Comparison of ENCODE assay signal across 15 cellular contexts in the genomic region with DNA sequence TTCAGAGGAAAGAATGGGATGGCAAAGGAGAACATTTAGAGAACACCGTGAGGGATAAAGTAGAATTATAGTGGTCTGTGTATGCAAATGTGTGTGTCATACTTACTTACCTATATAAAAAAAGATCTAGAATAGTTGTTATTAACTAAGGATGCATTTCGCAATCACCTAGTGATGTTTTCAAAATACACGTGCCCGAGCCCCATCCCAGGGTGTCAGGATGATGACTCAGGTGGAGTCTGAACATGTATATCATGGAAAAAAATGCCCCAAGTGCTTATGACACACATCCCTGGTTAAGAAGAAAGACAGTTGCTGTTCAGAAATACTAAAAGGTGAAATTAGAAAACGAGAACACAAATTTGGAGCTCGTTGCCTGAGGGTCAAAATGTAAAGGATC.
DNase-seq lines count a peak whose midpoint lies in the region; ATAC-seq, FAIRE-seq and TF ChIP-seq lines count a peak whose summit lies in the region.
"Had no signal": no experiment of that assay in that cellular context is flagged by ENCODE, and none has a peak within 500 bp of the region (broad histone marks: within the 10 kb centered on the region; RNA-seq: fewer than 3 reads in every experiment).

No MANE protein-coding gene starts in this region.

- no peak for TF ChIP-seq POLR2A in gastroesophageal sphincter (IDR thresholded peaks at IDR 0.05)

- POLR2A ChIA-PET in RWPE1 (lab: Yijun Ruan, JAX; ENCODE audit: low non-redundant PET) (no interaction called here), GM10248 (lab: Yijun Ruan, JAX) (no interaction called here)

- TF ChIP-seq EP300 in gastroesophageal sphincter (IDR thresholded peaks at IDR 0.05) = no peak

- no peaks in the 10 kb centered on the region for H3K9me3 ChIP-seq in gastroesophageal sphincter
- H3K9me3 ChIP-seq: neutrophil had no signal

- no peak for ATAC-seq in gastroesophageal sphincter

- peaks cover 0 to 13% of the 10 kb centered on the region in 2 donors for H3K36me3 ChIP-seq in gastroesophageal sphincter
- H3K36me3 ChIP-seq: neutrophil had no signal

- H3K27ac ChIP-seq in RWPE1 = no peak overlapping the region
- no peak overlapping the region for H3K27ac ChIP-seq in gastroesophageal sphincter
- H3K27ac ChIP-seq: BLaER1 treated with 17β-estradiol and CSF1 and Interleukin-3, amounts not matched to agents 10 nM and 100 nM; HL-60; neutrophil had no signal

- TF ChIP-seq CTCF in RWPE1 (conservative IDR thresholded peaks at IDR 0.05; ENCODE audit: low read depth) (no peak), fibroblast of pulmonary artery (IDR thresholded peaks at IDR 0.05; ENCODE audit: low read length, missing control alignments) (no peak), gastroesophageal sphincter (IDR thresholded peaks at IDR 0.05) (no peak), GM10248 (IDR thresholded peaks at IDR 0.05; ENCODE audit: control extremely low read depth, extremely low read depth, low read depth, missing control alignments) (no peak)

- 73 to 75% methylated on average over 6 of the region's 6 CpGs for WGBS in gastroesophageal sphincter (ENCODE audit: low coverage in 1 of 2), 2 donors

- no peaks in the 10 kb centered on the region for H3K27me3 ChIP-seq in gastroesophageal sphincter
- H3K27me3 ChIP-seq: BLaER1 treated with 17β-estradiol and CSF1 and Interleukin-3, amounts not matched to agents 10 nM and 100 nM; neutrophil had no signal

- peak; percentile 14 for DNase-seq in stimulated activated CD4-positive, alpha-beta T cell treated with anti-CD3 and anti-CD28 coated beads, Interleukin-15, amount 100 ng/mL, for 24 hours
- no peak for DNase-seq in stimulated activated CD4-positive, alpha-beta T cell treated with anti-CD3 and anti-CD28 coated beads, Interleukin-4, amount 100 ng/mL, for 1 hour
- DNase-seq in RWPE1 (ENCODE audit: low spot score) = peak; percentile 91
- DNase-seq in fibroblast of pulmonary artery (ENCODE audit: low read depth) = peak; percentile 65
- peak; percentile 29 for DNase-seq in urothelium cell line (ENCODE audit: low spot score)
- no peak for DNase-seq in DMS114 treated with DMSO at 0.1 percent for 48 hours (lab: John Stamatoyannopoulos, UW; ENCODE audit: unreplicated experiment)
- DNase-seq in GM10248 (ENCODE audit: extremely low spot score) = no peak
- DNase-seq: GDM1, NCI-H1105, NCI-H69, SIG-M5 had no signal

- no peak overlapping the region for H3K4me3 ChIP-seq in fibroblast of pulmonary artery (replicated peaks; ENCODE audit: low read depth, low read length)
- H3K4me3 ChIP-seq in gastroesophageal sphincter = no peak overlapping the region
- H3K4me3 ChIP-seq: BLaER1 treated with 17β-estradiol and CSF1 and Interleukin-3, amounts not matched to agents 10 nM and 100 nM had no signal

- FAIRE-seq in urothelium cell line (lab: Jason Lieb, UNC) = no peak

- CTCF ChIA-PET in RWPE1 (lab: Yijun Ruan, JAX) (no interaction called here), GM10248 (lab: Yijun Ruan, JAX) (interaction anchor here (1.2 to 2.6 kb wide), 4 partner anchors 8 to 37 kb away, joined by 3 to 6 read pairs (median 3); no protein-coding TSS in a partner anchor)

- peaks cover 0 to 64% (median 18%) of the 10 kb centered on the region in 3 donors for H3K4me1 ChIP-seq in gastroesophageal sphincter

Comparison
In these comparisons a context has a peak if more than half of its experiments do, and no peak if none do; other contexts are left out.
1. DNase-seq: peak in stimulated activated CD4-positive, alpha-beta T cell treated with anti-CD3 and anti-CD28 coated beads, Interleukin-15, amount 100 ng/mL, for 24 hours (single experiment), RWPE1 (single experiment), fibroblast of pulmonary artery (single experiment) and urothelium cell line (single experiment); none in stimulated activated CD4-positive, alpha-beta T cell treated with anti-CD3 and anti-CD28 coated beads, Interleukin-4, amount 100 ng/mL, for 1 hour (single experiment), DMS114 treated with DMSO at 0.1 percent for 48 hours (single experiment) and GM10248 (single experiment).